In genomic region chr7:42931834-42932651, GRCh38 we compare ENCODE assay signal across 8 cellular contexts. TPM values are rescaled to one million over a fixed set of nuclear protein-coding genes. Genes with fewer than 3 reads are reported as not detected.
DNase-seq lines count a peak whose midpoint lies in the region; TF ChIP-seq lines count a peak whose summit lies in the region.

Gene MRPL32, plus strand, starts transcription at chr7:42932376. Its CDS starts 11 bp downstream, at chr7:42932387.
Gene PSMA2, minus strand, starts transcription at chr7:42932174. Its CDS starts 16 bp downstream, at chr7:42932158.

- CTCF ChIA-PET in HEK293T (lab: Yijun Ruan, JAX), result interaction anchor here (0.5 to 1.2 kb wide), 5 partner anchors 10 to 1201 kb away, joined by 3 to 10 read pairs (median 5); no protein-coding TSS in a partner anchor

- H3K27ac ChIP-seq in subcutaneous abdominal adipose tissue (ENCODE audit: low read depth, low read length), result peak within 1 kb of the TSS; percentile 97

- H3K4me3 ChIP-seq in neuron (ENCODE audit: low read length) (peak within 1 kb of the TSS; percentile 85), subcutaneous abdominal adipose tissue (ENCODE audit: low read depth in 1 of 5, low read length in 5 of 5) (peak within 1 kb of the TSS; percentile 90 to 98 (median 97))

- H3K9me3 ChIP-seq in neuron (ENCODE audit: low read length) (no peaks in the 10 kb centered on the region), subcutaneous abdominal adipose tissue (ENCODE audit: control insufficient read depth in 5 of 5, low read length in 5 of 5) (no peaks in the 10 kb centered on the region)

- in situ Hi-C loops in SK-MEL-5 (cut with HindIII; ENCODE audit: low pct_unique_long_range_greater_than_20kb, low sequenced_read_pairs), result loop anchor here (25.0 kb wide), 2 partner anchors 530 to 780 kb away; no protein-coding TSS in a partner anchor

- H3K4me1 ChIP-seq in neuron (ENCODE audit: insufficient read depth, low read length) (peaks cover 13% of the 10 kb centered on the region), subcutaneous abdominal adipose tissue (ENCODE audit: control insufficient read depth in 5 of 5, insufficient read depth in 5 of 5, low read length in 5 of 5) (peaks cover 5 to 48% (median 41%) of the 10 kb centered on the region in 5 donors)

- POLR2A ChIA-PET in HEK293T (lab: Yijun Ruan, JAX), result interaction anchor here (0.6 to 1.9 kb wide), 19 partner anchors 9 to 991 kb away, joined by 3 to 8 read pairs (median 3); partner anchors contain the start of gene C7orf25

- H3K36me3 ChIP-seq in neuron (ENCODE audit: insufficient read depth, low read length) (peaks cover 20% of the 10 kb centered on the region), subcutaneous abdominal adipose tissue (ENCODE audit: control insufficient read depth in 5 of 5, insufficient read depth in 5 of 5, low read length in 5 of 5) (peaks cover 15 to 23% (median 18%) of the 10 kb centered on the region in 5 donors)

- H3K9ac ChIP-seq in subcutaneous abdominal adipose tissue (ENCODE audit: low read length in 5 of 5), result peak within 1 kb of the TSS; percentile 93 to 97 (median 94)

- H2AFZ ChIP-seq in neuron (ENCODE audit: low read depth, low read length), result peak within 1 kb of the TSS; percentile 84

- H3K27me3 ChIP-seq in neuron (ENCODE audit: insufficient read depth, low read length), result no peaks in the 10 kb centered on the region
- H3K27me3 ChIP-seq in subcutaneous abdominal adipose tissue (ENCODE audit: control insufficient read depth in 5 of 5, insufficient read depth in 4 of 5, low read length in 5 of 5), result no peaks in the 10 kb centered on the region

- DNase-seq in GF-D8 (lab: John Stamatoyannopoulos, UW) (peak; percentile 97), HEK293T (ENCODE audit: extremely low spot score) (peak; percentile 95), MV-4-11 (lab: John Stamatoyannopoulos, UW) (peak; percentile 98), SK-MEL-5 (ENCODE audit: low read depth, low spot score) (peak; percentile 99), foreskin melanocyte (peak; percentile 96)
- DNase-seq in activated naive CD4-positive, alpha-beta T cell treated with Interleukin-2 at 50 U/mL for 16 hours, result peak; percentile 96

TF ChIP-seq in HEK293T, 16 proteins besides CTCF, POLR2A, EP300 and RAD21:
- TF ChIP-seq ARNT (IDR thresholded peaks at IDR 0.05), result no peak
- peak; percentile 49; the same call in 1 of the 2 replicates for TF ChIP-seq L3MBTL2 (conservative IDR thresholded peaks at IDR 0.05)
- TF ChIP-seq ELF4 (IDR thresholded peaks at IDR 0.05), result peak; percentile 32; the same call in 1 of the 2 replicates

RNA-seq across cellular contexts. Expression of gene MRPL32, which starts in this region (rescaled TPM):
- 99.9 and 117 TPM in 2 replicates for total RNA-seq in SK-MEL-5 (2014; rRNA removed; shearing (Covaris generic))
- 51.7 and 83.7 TPM in 2 replicates for polyA plus RNA-seq in SK-MEL-5 (2015; cell fraction: cytosol; rRNA removed)
- 240 and 252 TPM in 2 replicates for polyA plus RNA-seq in SK-MEL-5 (2015; cell fraction: nucleus; rRNA removed)

RNA-seq across cellular contexts. Expression of gene PSMA2, which starts in this region (rescaled TPM):
- total RNA-seq in SK-MEL-5 (2014; rRNA removed; shearing (Covaris generic)), result 155 and 176 TPM in 2 replicates
- 81.9 and 82.9 TPM in 2 replicates for polyA plus RNA-seq in SK-MEL-5 (2015; cell fraction: cytosol; rRNA removed)
- 44.7 and 52.9 TPM in 2 replicates for polyA plus RNA-seq in SK-MEL-5 (2015; cell fraction: nucleus; rRNA removed)

Comparison
In these comparisons a context has a peak if more than half of its experiments do, and no peak if none do; other contexts are left out.
1. Peak in every context shown above with its lines: DNase-seq, H3K4me3 ChIP-seq and H3K27ac ChIP-seq.